1 cellular context compared by ENCODE assay signal in the genomic region with DNA sequence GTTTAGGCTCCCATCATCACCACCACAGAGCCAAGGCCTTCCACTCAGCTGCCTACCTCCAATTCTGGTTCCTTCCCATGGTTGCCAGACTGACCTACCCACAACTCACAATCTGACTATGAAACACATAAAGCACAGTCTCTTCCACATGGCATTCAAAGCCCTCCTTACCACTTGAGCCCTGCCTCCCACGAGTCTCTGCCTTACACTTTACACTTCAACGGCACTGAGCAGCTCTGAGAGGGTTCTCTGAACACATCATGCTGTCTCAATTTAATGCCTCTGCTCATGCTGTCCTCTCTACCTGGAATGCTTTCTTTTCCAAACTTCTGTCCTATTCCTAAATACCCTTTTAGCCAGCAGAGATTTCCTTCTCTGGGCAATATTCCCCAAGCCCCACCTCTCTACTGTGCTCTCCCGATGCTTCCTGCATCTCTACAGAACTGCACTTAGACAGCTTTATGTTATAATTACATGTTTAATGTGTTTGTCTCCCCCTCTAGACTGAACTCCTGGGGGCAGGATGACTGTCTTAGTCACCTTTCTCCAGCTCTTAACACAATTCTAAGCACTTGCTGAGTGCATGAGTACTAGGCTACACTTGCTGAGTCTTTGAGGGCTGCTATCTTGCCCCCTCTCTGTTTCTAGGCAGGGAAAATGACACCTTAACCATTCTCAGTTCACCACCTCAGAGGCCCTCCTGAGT.
TF ChIP-seq lines count a peak whose summit lies in the region.

No MANE protein-coding gene starts in this region.

TF ChIP-seq in HepG2, 621 proteins besides CTCF, POLR2A, EP300 and RAD21:
- TF ChIP-seq BRD4 (CRISPR knock-in tag; IDR thresholded peaks at IDR 0.05): no peak
- no peak for TF ChIP-seq GABPB1 (CRISPR knock-in tag; IDR thresholded peaks at IDR 0.05)
- TF ChIP-seq TBX2 (CRISPR knock-in tag; IDR thresholded peaks at IDR 0.05; ENCODE audit: borderline replicate concordance): no peak
- TF ChIP-seq ZNF577 (CRISPR knock-in tag; IDR thresholded peaks at IDR 0.05; ENCODE audit: borderline replicate concordance, low read depth): no peak
- TF ChIP-seq, protein P1, sequence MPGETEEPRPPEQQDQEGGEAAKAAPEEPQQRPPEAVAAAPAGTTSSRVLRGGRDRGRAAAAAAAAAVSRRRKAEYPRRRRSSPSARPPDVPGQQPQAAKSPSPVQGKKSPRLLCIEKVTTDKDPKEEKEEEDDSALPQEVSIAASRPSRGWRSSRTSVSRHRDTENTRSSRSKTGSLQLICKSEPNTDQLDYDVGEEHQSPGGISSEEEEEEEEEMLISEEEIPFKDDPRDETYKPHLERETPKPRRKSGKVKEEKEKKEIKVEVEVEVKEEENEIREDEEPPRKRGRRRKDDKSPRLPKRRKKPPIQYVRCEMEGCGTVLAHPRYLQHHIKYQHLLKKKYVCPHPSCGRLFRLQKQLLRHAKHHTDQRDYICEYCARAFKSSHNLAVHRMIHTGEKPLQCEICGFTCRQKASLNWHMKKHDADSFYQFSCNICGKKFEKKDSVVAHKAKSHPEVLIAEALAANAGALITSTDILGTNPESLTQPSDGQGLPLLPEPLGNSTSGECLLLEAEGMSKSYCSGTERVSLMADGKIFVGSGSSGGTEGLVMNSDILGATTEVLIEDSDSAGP (CRISPR knock-in tag; IDR thresholded peaks at IDR 0.05; ENCODE audit: borderline replicate concordance): no peak
- no peak for TF ChIP-seq ZNF317 (CRISPR knock-in tag; IDR thresholded peaks at IDR 0.05)
- no peak for TF ChIP-seq ZNF670 (CRISPR knock-in tag; IDR thresholded peaks at IDR 0.05; ENCODE audit: borderline replicate concordance)
- TF ChIP-seq, protein P2, sequence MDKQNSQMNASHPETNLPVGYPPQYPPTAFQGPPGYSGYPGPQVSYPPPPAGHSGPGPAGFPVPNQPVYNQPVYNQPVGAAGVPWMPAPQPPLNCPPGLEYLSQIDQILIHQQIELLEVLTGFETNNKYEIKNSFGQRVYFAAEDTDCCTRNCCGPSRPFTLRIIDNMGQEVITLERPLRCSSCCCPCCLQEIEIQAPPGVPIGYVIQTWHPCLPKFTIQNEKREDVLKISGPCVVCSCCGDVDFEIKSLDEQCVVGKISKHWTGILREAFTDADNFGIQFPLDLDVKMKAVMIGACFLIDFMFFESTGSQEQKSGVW (CRISPR knock-in tag; IDR thresholded peaks at IDR 0.05; ENCODE audit: borderline replicate concordance): no peak
- no peak for TF ChIP-seq ZC3H13 (CRISPR knock-in tag; IDR thresholded peaks at IDR 0.05)
- TF ChIP-seq HMG20B (CRISPR knock-in tag; conservative IDR thresholded peaks at IDR 0.05): no peak
